In the genomic region with DNA sequence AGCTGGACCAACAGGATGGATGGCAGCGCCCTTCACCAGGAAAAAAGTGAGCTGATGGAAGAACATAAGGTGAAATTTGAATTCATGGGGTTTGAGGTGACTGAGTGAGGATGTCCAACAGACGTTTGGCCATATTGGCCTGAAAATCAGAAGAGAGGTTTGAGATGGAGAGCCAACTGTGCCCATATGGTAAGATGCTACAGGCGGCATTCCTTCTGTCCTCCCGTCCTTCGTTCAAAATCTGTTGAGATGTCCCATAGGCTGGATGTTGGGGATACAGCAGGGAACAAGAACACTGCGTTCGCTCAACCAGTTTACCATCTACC, we compare ENCODE assay signal across 8 cellular contexts. TPM values are rescaled to one million over a fixed set of nuclear protein-coding genes. Genes with fewer than 3 reads are reported as not detected.
DNase-seq lines count a peak whose midpoint lies in the region; ATAC-seq, FAIRE-seq and TF ChIP-seq lines count a peak whose summit lies in the region.

No MANE protein-coding gene starts in this region.

- peak overlapping the region; percentile 85 to 92 (median 91) for H3K4me3 ChIP-seq in skeletal muscle tissue (ENCODE audit: low read length in 3 of 3)

- H3K9me3 Mint-ChIP-seq in activated naive CD4-positive, alpha-beta T cell treated with anti-CD3 and anti-CD28 coated beads, Interleukin-2, amount 10 ng/mL, durations not matched to agents 7 days and 5 days, result peaks cover 2% of the 10 kb centered on the region
- H3K9me3 Mint-ChIP-seq in WTC11, result no peaks in the 10 kb centered on the region

- FAIRE-seq in H54 (lab: Jason Lieb, UNC), result no peak

- peaks cover 47% of the 10 kb centered on the region for H3K4me1 Mint-ChIP-seq in activated naive CD4-positive, alpha-beta T cell treated with anti-CD3 and anti-CD28 coated beads, Interleukin-2, amount 10 ng/mL, durations not matched to agents 7 days and 5 days
- peaks cover 17% of the 10 kb centered on the region for H3K4me1 Mint-ChIP-seq in WTC11

- no peak for TF ChIP-seq POLR2A in H54 (IDR thresholded peaks at IDR 0.05; ENCODE audit: low read depth, low read length)

- no peak for TF ChIP-seq CTCF in WTC11 (IDR thresholded peaks at IDR 0.05)

- H3K27ac Mint-ChIP-seq in activated naive CD4-positive, alpha-beta T cell treated with anti-CD3 and anti-CD28 coated beads, Interleukin-2, amount 10 ng/mL, durations not matched to agents 7 days and 5 days, result peak overlapping the region; percentile 99
- H3K27ac Mint-ChIP-seq in WTC11, result peak overlapping the region; percentile 24

- peaks cover 17 to 28% (median 18%) of the 10 kb centered on the region in 3 donors for H3K4me1 ChIP-seq in skeletal muscle tissue (ENCODE audit: control insufficient read depth in 3 of 3, insufficient read depth in 3 of 3, low read length in 3 of 3)

- intact Hi-C loops in left cardiac atrium (cut with DNase I), result no loop called here

- no peak for DNase-seq in activated naive CD4-positive, alpha-beta T cell treated with anti-CD3 and anti-CD28 coated beads, Interleukin-2, amount 10 ng/mL, durations not matched to agents 7 days and 5 days
- DNase-seq in activated naive CD4-positive, alpha-beta T cell treated with anti-CD3 and anti-CD28 coated beads, Interleukin-2, amount 50 U/mL, for 16 hours, result no peak
- DNase-seq in WTC11 (ENCODE audit: low spot score) (no peak), left cardiac atrium (no peak), mesenteric fat pad (ENCODE audit: low spot score) (no peak), NCI-H510A (lab: John Stamatoyannopoulos, UW) (no peak), H54 (ENCODE audit: insufficient read length, low spot score) (no peak)

- peaks cover 15% of the 10 kb centered on the region for H3K27me3 Mint-ChIP-seq in activated naive CD4-positive, alpha-beta T cell treated with anti-CD3 and anti-CD28 coated beads, Interleukin-2, amount 10 ng/mL, durations not matched to agents 7 days and 5 days
- peaks cover under 1% of the 10 kb centered on the region for H3K27me3 Mint-ChIP-seq in WTC11 (ENCODE audit: low read depth)

- peak overlapping the region; percentile 78 to 92 (median 86) for H3K9ac ChIP-seq in skeletal muscle tissue (ENCODE audit: low read depth in 1 of 3, low read length in 3 of 3)

- peak; percentile 33 for ATAC-seq in WTC11
- ATAC-seq in left cardiac atrium, result peak; percentile 0 to 10

- peak overlapping the region; percentile 94 for H3K4me3 Mint-ChIP-seq in activated naive CD4-positive, alpha-beta T cell treated with anti-CD3 and anti-CD28 coated beads, Interleukin-2, amount 10 ng/mL, durations not matched to agents 7 days and 5 days
- peak overlapping the region; percentile 71 for H3K4me3 Mint-ChIP-seq in WTC11

- H3K9me3 ChIP-seq in skeletal muscle tissue (ENCODE audit: control insufficient read depth in 3 of 3, low read length in 3 of 3), result no peaks in the 10 kb centered on the region

- H3K27me3 ChIP-seq in skeletal muscle tissue (ENCODE audit: control insufficient read depth in 3 of 3, insufficient read depth in 3 of 3, low read length in 3 of 3), result no peaks in the 10 kb centered on the region

- H3K36me3 Mint-ChIP-seq in activated naive CD4-positive, alpha-beta T cell treated with anti-CD3 and anti-CD28 coated beads, Interleukin-2, amount 10 ng/mL, durations not matched to agents 7 days and 5 days, result peaks cover 18% of the 10 kb centered on the region
- peaks cover 2% of the 10 kb centered on the region; the same call in 1 of the 2 replicates for H3K36me3 Mint-ChIP-seq in WTC11

- H3K27ac ChIP-seq in skeletal muscle tissue (ENCODE audit: low read depth, low read length), result peak overlapping the region; percentile 90

- CTCF ChIA-PET in activated naive CD4-positive, alpha-beta T cell treated with anti-CD3 and anti-CD28 coated beads, Interleukin-2, amount 10 ng/mL, durations not matched to agents 7 days and 5 days (lab: Charles Lee), result interaction anchor here (1.4 kb wide), 1 partner anchor 117 kb away, joined by 4 read pairs; no protein-coding TSS in a partner anchor
- CTCF ChIA-PET in WTC11 (lab: Charles Lee), result interaction anchor here (0.8 to 1.8 kb wide), 2 partner anchors 84 to 216 kb away, joined by 3 to 7 read pairs; no protein-coding TSS in a partner anchor

- POLR2A ChIA-PET in WTC11 (lab: Charles Lee), result interaction anchor here (0.6 to 1.5 kb wide), 2 partner anchors 11 to 63 kb away, joined by 3 read pairs; no protein-coding TSS in a partner anchor

- peaks cover 6 to 18% (median 18%) of the 10 kb centered on the region in 3 donors for H3K36me3 ChIP-seq in skeletal muscle tissue (ENCODE audit: control insufficient read depth in 3 of 3, insufficient read depth in 3 of 3, low read length in 3 of 3)

TF ChIP-seq in WTC11, 78 proteins besides CTCF, POLR2A, EP300 and RAD21:
- TF ChIP-seq ZNF396 (CRISPR knock-in tag; IDR thresholded peaks at IDR 0.05; ENCODE audit: borderline replicate concordance), result no peak
- TF ChIP-seq ELF4 (CRISPR knock-in tag; IDR thresholded peaks at IDR 0.05; ENCODE audit: low read depth), result no peak
- TF ChIP-seq, protein P1, sequence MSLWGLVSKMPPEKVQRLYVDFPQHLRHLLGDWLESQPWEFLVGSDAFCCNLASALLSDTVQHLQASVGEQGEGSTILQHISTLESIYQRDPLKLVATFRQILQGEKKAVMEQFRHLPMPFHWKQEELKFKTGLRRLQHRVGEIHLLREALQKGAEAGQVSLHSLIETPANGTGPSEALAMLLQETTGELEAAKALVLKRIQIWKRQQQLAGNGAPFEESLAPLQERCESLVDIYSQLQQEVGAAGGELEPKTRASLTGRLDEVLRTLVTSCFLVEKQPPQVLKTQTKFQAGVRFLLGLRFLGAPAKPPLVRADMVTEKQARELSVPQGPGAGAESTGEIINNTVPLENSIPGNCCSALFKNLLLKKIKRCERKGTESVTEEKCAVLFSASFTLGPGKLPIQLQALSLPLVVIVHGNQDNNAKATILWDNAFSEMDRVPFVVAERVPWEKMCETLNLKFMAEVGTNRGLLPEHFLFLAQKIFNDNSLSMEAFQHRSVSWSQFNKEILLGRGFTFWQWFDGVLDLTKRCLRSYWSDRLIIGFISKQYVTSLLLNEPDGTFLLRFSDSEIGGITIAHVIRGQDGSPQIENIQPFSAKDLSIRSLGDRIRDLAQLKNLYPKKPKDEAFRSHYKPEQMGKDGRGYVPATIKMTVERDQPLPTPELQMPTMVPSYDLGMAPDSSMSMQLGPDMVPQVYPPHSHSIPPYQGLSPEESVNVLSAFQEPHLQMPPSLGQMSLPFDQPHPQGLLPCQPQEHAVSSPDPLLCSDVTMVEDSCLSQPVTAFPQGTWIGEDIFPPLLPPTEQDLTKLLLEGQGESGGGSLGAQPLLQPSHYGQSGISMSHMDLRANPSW (CRISPR knock-in tag; conservative IDR thresholded peaks at IDR 0.05; ENCODE audit: low read depth), result no peak
- no peak for TF ChIP-seq OVOL2 (CRISPR knock-in tag; IDR thresholded peaks at IDR 0.05; ENCODE audit: borderline replicate concordance)
- TF ChIP-seq, protein P2, sequence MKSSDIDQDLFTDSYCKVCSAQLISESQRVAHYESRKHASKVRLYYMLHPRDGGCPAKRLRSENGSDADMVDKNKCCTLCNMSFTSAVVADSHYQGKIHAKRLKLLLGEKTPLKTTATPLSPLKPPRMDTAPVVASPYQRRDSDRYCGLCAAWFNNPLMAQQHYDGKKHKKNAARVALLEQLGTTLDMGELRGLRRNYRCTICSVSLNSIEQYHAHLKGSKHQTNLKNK (CRISPR knock-in tag; IDR thresholded peaks at IDR 0.05), result no peak
- no peak for TF ChIP-seq FOXK1 (CRISPR knock-in tag; IDR thresholded peaks at IDR 0.05)
- no peak for TF ChIP-seq FOXP1 (CRISPR knock-in tag; IDR thresholded peaks at IDR 0.05; ENCODE audit: borderline replicate concordance)
- no peak for TF ChIP-seq HMGA2 (CRISPR knock-in tag; IDR thresholded peaks at IDR 0.05)
- TF ChIP-seq, protein P3, sequence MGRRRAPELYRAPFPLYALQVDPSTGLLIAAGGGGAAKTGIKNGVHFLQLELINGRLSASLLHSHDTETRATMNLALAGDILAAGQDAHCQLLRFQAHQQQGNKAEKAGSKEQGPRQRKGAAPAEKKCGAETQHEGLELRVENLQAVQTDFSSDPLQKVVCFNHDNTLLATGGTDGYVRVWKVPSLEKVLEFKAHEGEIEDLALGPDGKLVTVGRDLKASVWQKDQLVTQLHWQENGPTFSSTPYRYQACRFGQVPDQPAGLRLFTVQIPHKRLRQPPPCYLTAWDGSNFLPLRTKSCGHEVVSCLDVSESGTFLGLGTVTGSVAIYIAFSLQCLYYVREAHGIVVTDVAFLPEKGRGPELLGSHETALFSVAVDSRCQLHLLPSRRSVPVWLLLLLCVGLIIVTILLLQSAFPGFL (CRISPR knock-in tag; IDR thresholded peaks at IDR 0.05; ENCODE audit: borderline replicate concordance), result no peak
- no peak for TF ChIP-seq ZNF416 (CRISPR knock-in tag; IDR thresholded peaks at IDR 0.05)
- TF ChIP-seq, protein P4, sequence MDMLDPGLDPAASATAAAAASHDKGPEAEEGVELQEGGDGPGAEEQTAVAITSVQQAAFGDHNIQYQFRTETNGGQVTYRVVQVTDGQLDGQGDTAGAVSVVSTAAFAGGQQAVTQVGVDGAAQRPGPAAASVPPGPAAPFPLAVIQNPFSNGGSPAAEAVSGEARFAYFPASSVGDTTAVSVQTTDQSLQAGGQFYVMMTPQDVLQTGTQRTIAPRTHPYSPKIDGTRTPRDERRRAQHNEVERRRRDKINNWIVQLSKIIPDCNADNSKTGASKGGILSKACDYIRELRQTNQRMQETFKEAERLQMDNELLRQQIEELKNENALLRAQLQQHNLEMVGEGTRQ (CRISPR knock-in tag; IDR thresholded peaks at IDR 0.05), result no peak
- TF ChIP-seq CREB1 (CRISPR knock-in tag; IDR thresholded peaks at IDR 0.05), result no peak
- TF ChIP-seq ZNF121 (CRISPR knock-in tag; IDR thresholded peaks at IDR 0.05), result no peak
- no peak for TF ChIP-seq CBFB (CRISPR knock-in tag; IDR thresholded peaks at IDR 0.05; ENCODE audit: low read depth)
- TF ChIP-seq, protein P5, sequence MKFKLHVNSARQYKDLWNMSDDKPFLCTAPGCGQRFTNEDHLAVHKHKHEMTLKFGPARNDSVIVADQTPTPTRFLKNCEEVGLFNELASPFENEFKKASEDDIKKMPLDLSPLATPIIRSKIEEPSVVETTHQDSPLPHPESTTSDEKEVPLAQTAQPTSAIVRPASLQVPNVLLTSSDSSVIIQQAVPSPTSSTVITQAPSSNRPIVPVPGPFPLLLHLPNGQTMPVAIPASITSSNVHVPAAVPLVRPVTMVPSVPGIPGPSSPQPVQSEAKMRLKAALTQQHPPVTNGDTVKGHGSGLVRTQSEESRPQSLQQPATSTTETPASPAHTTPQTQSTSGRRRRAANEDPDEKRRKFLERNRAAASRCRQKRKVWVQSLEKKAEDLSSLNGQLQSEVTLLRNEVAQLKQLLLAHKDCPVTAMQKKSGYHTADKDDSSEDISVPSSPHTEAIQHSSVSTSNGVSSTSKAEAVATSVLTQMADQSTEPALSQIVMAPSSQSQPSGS (CRISPR knock-in tag; IDR thresholded peaks at IDR 0.05; ENCODE audit: borderline replicate concordance, low read depth), result no peak
- TF ChIP-seq GRHL2 (CRISPR knock-in tag; IDR thresholded peaks at IDR 0.05; ENCODE audit: insufficient replicate concordance, severe bottlenecking), result no peak

RNA-seq across cellular contexts. Expression of a gene that starts 0.5 kb away (rescaled TPM):
- 33.3 to 38.6 TPM (median 35.8 TPM) in 3 replicates for total RNA-seq in WTC11 (2021)
- total RNA-seq in left cardiac atrium, result 10 to 100 TPM; 28.4 to 30.1 TPM
- total RNA-seq in skeletal muscle tissue, result 29.2 TPM
- 28.5 TPM for total RNA-seq in mesenteric fat pad
